ENCODE assay signal across 1 cellular context in the genomic region with DNA sequence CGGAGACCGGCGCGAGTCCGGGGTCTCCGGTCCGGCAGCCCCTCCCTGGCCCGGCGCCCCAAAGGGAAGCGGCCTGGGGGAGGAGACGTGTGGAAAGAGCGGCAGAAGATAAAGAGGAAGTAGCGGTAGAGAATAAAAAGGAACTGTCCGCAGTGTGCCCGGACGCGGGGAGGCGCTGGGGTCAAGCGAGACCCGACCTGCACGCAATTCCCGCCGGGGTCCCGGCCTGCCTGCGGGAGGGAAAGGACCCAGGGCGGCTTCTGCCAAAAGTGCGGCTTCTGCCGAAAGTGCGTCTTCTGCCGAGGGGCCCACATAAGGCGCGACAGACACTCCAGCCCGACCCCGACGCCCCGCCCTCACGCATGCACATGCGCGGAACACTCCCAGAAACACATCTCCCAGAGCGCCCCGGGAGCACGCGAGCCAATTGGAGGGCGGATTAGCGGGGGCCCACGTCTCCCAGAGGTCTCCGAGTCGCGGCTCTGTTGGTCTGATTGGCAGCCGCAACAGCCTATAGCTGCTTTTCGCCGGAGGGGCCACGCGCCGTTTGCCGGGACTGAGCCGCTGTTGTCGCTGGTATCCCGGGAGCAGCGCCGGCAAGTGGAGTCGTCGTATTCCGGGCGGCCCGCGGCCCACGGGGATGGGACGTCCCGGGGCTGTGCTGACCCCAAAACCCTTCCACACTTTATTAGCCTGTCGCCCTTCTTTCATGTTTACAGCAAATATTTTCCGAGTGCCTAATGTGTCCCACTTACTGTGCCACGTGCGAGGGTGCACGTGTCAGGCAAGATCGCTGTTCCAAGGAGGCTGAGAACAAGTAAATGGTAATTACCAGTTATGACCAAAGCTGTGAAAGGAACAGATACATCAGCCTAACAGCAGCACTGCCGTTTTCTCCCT.
TF ChIP-seq lines count a peak whose summit lies in the region.

No MANE protein-coding gene starts in this region.

TF ChIP-seq in K562, 482 proteins besides CTCF, POLR2A, EP300 and RAD21 (continued from another document and continues in another):
- TF ChIP-seq BRCA1 (IDR thresholded peaks at IDR 0.05) (no peak), BRCA1 (CRISPR knock-in tag; IDR thresholded peaks at IDR 0.05) (no peak), HDAC2 (IDR thresholded peaks at IDR 0.05) (peak; percentile 79), ZNF224 (CRISPR knock-in tag; IDR thresholded peaks at IDR 0.05) (peak; percentile 84; the same call in 1 of the 2 replicates), ASH1L (IDR thresholded peaks at IDR 0.05; ENCODE audit: borderline replicate concordance, low read depth, partially characterized antibody) (peak; percentile 71), SMARCC2 (IDR thresholded peaks at IDR 0.05; ENCODE audit: low read depth) (no peak), KDM4B (IDR thresholded peaks at IDR 0.05; ENCODE audit: borderline replicate concordance in 2 of 2, low read depth in 1 of 2) (no peak; a peak in 1 of 4 replicates), BCL6 (CRISPR knock-in tag; IDR thresholded peaks at IDR 0.05) (no peak), SMARCE1 (IDR thresholded peaks at IDR 0.05) (no peak), ETV6 (IDR thresholded peaks at IDR 0.05; ENCODE audit: borderline replicate concordance in 1 of 2, low read depth in 2 of 2, low read length in 1 of 2) (peak; percentile 75 to 91), ETV6 (CRISPR knock-in tag; IDR thresholded peaks at IDR 0.05; ENCODE audit: borderline replicate concordance) (peak; percentile 94; the same call in 1 of the 2 replicates), CBFB (CRISPR knock-in tag; IDR thresholded peaks at IDR 0.05) (peak; percentile 69; the same call in 1 of the 2 replicates), MAZ (CRISPR knock-in tag; conservative IDR thresholded peaks at IDR 0.05 in 1 of 2, IDR thresholded peaks at IDR 0.05 in 1 of 2) (peak; percentile 75 to 77), SOX6 (IDR thresholded peaks at IDR 0.05) (peak; percentile 44), FOSL1 (tag; conservative IDR thresholded peaks at IDR 0.05) (no peak; the same call in none of the 2 replicates), ZNF785 (CRISPR knock-in tag; IDR thresholded peaks at IDR 0.05) (no peak), GABPB1 (CRISPR knock-in tag; IDR thresholded peaks at IDR 0.05) (peak; percentile 76), CCNT2 (IDR thresholded peaks at IDR 0.05; ENCODE audit: borderline replicate concordance, extremely low read depth, insufficient read length, low read depth, low read length) (peak; percentile 66), MTF1 (CRISPR knock-in tag; IDR thresholded peaks at IDR 0.05; ENCODE audit: borderline replicate concordance) (no peak), ZNF431 (CRISPR knock-in tag; IDR thresholded peaks at IDR 0.05) (peak; percentile 88), ZNF124 (CRISPR knock-in tag; IDR thresholded peaks at IDR 0.05) (peak; percentile 88; the same call in 1 of the 2 replicates), TRIM24 (IDR thresholded peaks at IDR 0.05) (peak; percentile 14 to 34; a peak in 1 of 4 replicates), CREB1 (IDR thresholded peaks at IDR 0.05) (peak; percentile 21; the same call in 1 of the 2 replicates), CREB1 (CRISPR knock-in tag; IDR thresholded peaks at IDR 0.05) (peak; percentile 64), SETDB1 (IDR thresholded peaks at IDR 0.05; ENCODE audit: low read length) (no peak), ZNF445 (CRISPR knock-in tag; IDR thresholded peaks at IDR 0.05; ENCODE audit: low read depth) (no peak), FOXA3 (CRISPR knock-in tag; conservative IDR thresholded peaks at IDR 0.05 in 1 of 2, IDR thresholded peaks at IDR 0.05 in 1 of 2) (peak in 1 of 2 experiments; percentile 91; a peak in 2 of 4 replicates), MIER1 (IDR thresholded peaks at IDR 0.05; ENCODE audit: low read depth) (no peak), RBM15 (IDR thresholded peaks at IDR 0.05; ENCODE audit: insufficient read depth, low read length) (no peak), SREBF2 (CRISPR knock-in tag; IDR thresholded peaks at IDR 0.05) (0 out of 2 replicates have a peak, but pooled peaks have one; percentile 51), ZKSCAN1 (IDR thresholded peaks at IDR 0.05; ENCODE audit: low read depth, low read length) (no peak), CXXC5 (CRISPR knock-in tag; IDR thresholded peaks at IDR 0.05) (peak; percentile 86), KDM5B (IDR thresholded peaks at IDR 0.05; ENCODE audit: insufficient replicate concordance, low read depth, low read length) (peak; percentile 38), SMC3 (conservative IDR thresholded peaks at IDR 0.05; ENCODE audit: insufficient read depth, low read depth, low read length) (peak; percentile 12; the same call in 1 of the 2 replicates), PRMT5 (CRISPR knock-in tag; IDR thresholded peaks at IDR 0.05) (peak; percentile 32; the same call in 1 of the 2 replicates)
- TF ChIP-seq, protein P1, sequence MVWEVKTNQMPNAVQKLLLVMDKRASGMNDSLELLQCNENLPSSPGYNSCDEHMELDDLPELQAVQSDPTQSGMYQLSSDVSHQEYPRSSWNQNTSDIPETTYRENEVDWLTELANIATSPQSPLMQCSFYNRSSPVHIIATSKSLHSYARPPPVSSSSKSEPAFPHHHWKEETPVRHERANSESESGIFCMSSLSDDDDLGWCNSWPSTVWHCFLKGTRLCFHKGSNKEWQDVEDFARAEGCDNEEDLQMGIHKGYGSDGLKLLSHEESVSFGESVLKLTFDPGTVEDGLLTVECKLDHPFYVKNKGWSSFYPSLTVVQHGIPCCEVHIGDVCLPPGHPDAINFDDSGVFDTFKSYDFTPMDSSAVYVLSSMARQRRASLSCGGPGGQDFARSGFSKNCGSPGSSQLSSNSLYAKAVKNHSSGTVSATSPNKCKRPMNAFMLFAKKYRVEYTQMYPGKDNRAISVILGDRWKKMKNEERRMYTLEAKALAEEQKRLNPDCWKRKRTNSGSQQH (CRISPR knock-in tag; IDR thresholded peaks at IDR 0.05): no peak
- TF ChIP-seq, protein P2, sequence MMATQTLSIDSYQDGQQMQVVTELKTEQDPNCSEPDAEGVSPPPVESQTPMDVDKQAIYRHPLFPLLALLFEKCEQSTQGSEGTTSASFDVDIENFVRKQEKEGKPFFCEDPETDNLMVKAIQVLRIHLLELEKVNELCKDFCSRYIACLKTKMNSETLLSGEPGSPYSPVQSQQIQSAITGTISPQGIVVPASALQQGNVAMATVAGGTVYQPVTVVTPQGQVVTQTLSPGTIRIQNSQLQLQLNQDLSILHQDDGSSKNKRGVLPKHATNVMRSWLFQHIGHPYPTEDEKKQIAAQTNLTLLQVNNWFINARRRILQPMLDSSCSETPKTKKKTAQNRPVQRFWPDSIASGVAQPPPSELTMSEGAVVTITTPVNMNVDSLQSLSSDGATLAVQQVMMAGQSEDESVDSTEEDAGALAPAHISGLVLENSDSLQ (IDR thresholded peaks at IDR 0.05): peak; percentile 99
- TF ChIP-seq, protein P3, sequence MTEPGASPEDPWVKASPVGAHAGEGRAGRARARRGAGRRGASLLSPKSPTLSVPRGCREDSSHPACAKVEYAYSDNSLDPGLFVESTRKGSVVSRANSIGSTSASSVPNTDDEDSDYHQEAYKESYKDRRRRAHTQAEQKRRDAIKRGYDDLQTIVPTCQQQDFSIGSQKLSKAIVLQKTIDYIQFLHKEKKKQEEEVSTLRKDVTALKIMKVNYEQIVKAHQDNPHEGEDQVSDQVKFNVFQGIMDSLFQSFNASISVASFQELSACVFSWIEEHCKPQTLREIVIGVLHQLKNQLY (CRISPR knock-in tag; conservative IDR thresholded peaks at IDR 0.05): peak in 1 of 2 experiments; percentile 81; a peak in 2 of 4 replicates
- TF ChIP-seq, protein P4, sequence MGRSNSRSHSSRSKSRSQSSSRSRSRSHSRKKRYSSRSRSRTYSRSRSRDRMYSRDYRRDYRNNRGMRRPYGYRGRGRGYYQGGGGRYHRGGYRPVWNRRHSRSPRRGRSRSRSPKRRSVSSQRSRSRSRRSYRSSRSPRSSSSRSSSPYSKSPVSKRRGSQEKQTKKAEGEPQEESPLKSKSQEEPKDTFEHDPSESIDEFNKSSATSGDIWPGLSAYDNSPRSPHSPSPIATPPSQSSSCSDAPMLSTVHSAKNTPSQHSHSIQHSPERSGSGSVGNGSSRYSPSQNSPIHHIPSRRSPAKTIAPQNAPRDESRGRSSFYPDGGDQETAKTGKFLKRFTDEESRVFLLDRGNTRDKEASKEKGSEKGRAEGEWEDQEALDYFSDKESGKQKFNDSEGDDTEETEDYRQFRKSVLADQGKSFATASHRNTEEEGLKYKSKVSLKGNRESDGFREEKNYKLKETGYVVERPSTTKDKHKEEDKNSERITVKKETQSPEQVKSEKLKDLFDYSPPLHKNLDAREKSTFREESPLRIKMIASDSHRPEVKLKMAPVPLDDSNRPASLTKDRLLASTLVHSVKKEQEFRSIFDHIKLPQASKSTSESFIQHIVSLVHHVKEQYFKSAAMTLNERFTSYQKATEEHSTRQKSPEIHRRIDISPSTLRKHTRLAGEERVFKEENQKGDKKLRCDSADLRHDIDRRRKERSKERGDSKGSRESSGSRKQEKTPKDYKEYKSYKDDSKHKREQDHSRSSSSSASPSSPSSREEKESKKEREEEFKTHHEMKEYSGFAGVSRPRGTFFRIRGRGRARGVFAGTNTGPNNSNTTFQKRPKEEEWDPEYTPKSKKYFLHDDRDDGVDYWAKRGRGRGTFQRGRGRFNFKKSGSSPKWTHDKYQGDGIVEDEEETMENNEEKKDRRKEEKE (IDR thresholded peaks at IDR 0.05; ENCODE audit: borderline replicate concordance in 1 of 2, control insufficient read depth in 1 of 2, low read depth in 2 of 2, low read length in 1 of 2): 0 out of 4 replicates have a peak, but pooled peaks of 1 of the 2 experiments have one; percentile 20
- TF ChIP-seq, protein P5, sequence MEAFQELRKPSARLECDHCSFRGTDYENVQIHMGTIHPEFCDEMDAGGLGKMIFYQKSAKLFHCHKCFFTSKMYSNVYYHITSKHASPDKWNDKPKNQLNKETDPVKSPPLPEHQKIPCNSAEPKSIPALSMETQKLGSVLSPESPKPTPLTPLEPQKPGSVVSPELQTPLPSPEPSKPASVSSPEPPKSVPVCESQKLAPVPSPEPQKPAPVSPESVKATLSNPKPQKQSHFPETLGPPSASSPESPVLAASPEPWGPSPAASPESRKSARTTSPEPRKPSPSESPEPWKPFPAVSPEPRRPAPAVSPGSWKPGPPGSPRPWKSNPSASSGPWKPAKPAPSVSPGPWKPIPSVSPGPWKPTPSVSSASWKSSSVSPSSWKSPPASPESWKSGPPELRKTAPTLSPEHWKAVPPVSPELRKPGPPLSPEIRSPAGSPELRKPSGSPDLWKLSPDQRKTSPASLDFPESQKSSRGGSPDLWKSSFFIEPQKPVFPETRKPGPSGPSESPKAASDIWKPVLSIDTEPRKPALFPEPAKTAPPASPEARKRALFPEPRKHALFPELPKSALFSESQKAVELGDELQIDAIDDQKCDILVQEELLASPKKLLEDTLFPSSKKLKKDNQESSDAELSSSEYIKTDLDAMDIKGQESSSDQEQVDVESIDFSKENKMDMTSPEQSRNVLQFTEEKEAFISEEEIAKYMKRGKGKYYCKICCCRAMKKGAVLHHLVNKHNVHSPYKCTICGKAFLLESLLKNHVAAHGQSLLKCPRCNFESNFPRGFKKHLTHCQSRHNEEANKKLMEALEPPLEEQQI (IDR thresholded peaks at IDR 0.05): no peak
- TF ChIP-seq, protein P6, sequence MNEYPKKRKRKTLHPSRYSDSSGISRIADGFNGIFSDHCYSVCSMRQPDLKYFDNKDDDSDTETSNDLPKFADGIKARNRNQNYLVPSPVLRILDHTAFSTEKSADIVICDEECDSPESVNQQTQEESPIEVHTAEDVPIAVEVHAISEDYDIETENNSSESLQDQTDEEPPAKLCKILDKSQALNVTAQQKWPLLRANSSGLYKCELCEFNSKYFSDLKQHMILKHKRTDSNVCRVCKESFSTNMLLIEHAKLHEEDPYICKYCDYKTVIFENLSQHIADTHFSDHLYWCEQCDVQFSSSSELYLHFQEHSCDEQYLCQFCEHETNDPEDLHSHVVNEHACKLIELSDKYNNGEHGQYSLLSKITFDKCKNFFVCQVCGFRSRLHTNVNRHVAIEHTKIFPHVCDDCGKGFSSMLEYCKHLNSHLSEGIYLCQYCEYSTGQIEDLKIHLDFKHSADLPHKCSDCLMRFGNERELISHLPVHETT (CRISPR knock-in tag; conservative IDR thresholded peaks at IDR 0.05 in 1 of 2, IDR thresholded peaks at IDR 0.05 in 1 of 2): peak in 1 of 2 experiments; percentile 78; a peak in 2 of 4 replicates
- TF ChIP-seq, protein P7, sequence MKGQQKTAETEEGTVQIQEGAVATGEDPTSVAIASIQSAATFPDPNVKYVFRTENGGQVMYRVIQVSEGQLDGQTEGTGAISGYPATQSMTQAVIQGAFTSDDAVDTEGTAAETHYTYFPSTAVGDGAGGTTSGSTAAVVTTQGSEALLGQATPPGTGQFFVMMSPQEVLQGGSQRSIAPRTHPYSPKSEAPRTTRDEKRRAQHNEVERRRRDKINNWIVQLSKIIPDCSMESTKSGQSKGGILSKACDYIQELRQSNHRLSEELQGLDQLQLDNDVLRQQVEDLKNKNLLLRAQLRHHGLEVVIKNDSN (CRISPR knock-in tag; IDR thresholded peaks at IDR 0.05): peak; percentile 72
- TF ChIP-seq, protein P8, sequence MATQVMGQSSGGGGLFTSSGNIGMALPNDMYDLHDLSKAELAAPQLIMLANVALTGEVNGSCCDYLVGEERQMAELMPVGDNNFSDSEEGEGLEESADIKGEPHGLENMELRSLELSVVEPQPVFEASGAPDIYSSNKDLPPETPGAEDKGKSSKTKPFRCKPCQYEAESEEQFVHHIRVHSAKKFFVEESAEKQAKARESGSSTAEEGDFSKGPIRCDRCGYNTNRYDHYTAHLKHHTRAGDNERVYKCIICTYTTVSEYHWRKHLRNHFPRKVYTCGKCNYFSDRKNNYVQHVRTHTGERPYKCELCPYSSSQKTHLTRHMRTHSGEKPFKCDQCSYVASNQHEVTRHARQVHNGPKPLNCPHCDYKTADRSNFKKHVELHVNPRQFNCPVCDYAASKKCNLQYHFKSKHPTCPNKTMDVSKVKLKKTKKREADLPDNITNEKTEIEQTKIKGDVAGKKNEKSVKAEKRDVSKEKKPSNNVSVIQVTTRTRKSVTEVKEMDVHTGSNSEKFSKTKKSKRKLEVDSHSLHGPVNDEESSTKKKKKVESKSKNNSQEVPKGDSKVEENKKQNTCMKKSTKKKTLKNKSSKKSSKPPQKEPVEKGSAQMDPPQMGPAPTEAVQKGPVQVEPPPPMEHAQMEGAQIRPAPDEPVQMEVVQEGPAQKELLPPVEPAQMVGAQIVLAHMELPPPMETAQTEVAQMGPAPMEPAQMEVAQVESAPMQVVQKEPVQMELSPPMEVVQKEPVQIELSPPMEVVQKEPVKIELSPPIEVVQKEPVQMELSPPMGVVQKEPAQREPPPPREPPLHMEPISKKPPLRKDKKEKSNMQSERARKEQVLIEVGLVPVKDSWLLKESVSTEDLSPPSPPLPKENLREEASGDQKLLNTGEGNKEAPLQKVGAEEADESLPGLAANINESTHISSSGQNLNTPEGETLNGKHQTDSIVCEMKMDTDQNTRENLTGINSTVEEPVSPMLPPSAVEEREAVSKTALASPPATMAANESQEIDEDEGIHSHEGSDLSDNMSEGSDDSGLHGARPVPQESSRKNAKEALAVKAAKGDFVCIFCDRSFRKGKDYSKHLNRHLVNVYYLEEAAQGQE (CRISPR knock-in tag; IDR thresholded peaks at IDR 0.05; ENCODE audit: low read depth): peak; percentile 59; the same call in 1 of the 2 replicates
- TF ChIP-seq, protein P9, sequence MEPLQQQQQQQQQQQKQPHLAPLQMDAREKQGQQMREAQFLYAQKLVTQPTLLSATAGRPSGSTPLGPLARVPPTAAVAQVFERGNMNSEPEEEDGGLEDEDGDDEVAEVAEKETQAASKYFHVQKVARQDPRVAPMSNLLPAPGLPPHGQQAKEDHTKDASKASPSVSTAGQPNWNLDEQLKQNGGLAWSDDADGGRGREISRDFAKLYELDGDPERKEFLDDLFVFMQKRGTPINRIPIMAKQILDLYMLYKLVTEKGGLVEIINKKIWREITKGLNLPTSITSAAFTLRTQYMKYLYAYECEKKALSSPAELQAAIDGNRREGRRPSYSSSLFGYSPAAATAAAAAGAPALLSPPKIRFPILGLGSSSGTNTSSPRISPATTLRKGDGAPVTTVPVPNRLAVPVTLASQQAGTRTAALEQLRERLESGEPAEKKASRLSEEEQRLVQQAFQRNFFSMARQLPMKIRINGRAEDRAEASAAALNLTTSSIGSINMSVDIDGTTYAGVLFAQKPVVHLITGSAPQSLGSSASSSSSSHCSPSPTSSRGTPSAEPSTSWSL (CRISPR knock-in tag; IDR thresholded peaks at IDR 0.05; ENCODE audit: borderline replicate concordance): no peak
